ENCODE assay signal across 13 cellular contexts in the genomic region with DNA sequence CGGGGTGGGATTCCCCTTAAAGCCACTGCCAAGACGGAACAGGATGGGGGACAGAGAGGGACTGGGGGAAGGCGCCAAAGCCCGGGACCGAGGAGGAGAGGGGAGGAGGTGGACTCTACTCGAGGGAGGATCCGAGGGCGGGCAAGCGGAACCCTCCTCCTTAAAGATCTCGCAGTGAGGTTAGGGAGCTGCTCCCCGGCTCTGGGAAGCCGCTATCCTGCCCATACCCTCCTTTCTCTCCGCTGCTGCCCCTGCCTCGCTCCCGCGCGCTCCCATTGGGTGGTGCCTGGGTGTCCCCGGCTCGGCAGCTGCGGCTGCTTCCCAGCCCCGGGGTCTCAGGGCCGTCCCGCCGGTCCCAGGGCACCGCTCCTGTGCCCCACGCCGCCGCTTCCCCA. TPM values are rescaled to one million over a fixed set of nuclear protein-coding genes. Genes with fewer than 3 reads are reported as not detected.
A peak's percentile ranks its signal among the peaks of the same experiment; 100 is the strongest.
DNase-seq lines count a peak whose midpoint lies in the region; ATAC-seq, FAIRE-seq and TF ChIP-seq lines count a peak whose summit lies in the region.
"Had no signal": no experiment of that assay in that cellular context is flagged by ENCODE, and none has a peak within 500 bp of the region (broad histone marks: within the 10 kb centered on the region; RNA-seq: fewer than 3 reads in every experiment).

No MANE protein-coding gene starts in this region.

- peaks cover 42% of the 10 kb centered on the region for H3K27me3 ChIP-seq in skeletal muscle satellite cell (ENCODE audit: control insufficient read depth, insufficient read depth, low read length)

- no peak for FAIRE-seq in kidney (lab: Jason Lieb, UNC)
- FAIRE-seq: TTC549 had no signal

- H3K27ac ChIP-seq in kidney (ENCODE audit: low read depth in 2 of 2, low read length in 2 of 2): no peak overlapping the region

- in situ Hi-C loops in GM13977 (cut with MboI; ENCODE audit: low pct_unique_long_range_greater_than_20kb, low sequenced_read_pairs, unreplicated experiment): no loop called here

- H3K9me3 ChIP-seq in kidney (ENCODE audit: control insufficient read depth in 1 of 2, low read length in 2 of 2) (no peaks in the 10 kb centered on the region), skeletal muscle satellite cell (replicated peaks; ENCODE audit: low read length) (no peaks in the 10 kb centered on the region)
- H3K9me3 ChIP-seq: HAP-1 had no signal

- H3K4me3 ChIP-seq in HFF-Myc (replicated peaks; ENCODE audit: low read depth, low read length) (peak overlapping the region; percentile 46), kidney (ENCODE audit: low read length in 2 of 2) (peak overlapping the region in 1 of 2 donors; percentile 44), skeletal muscle satellite cell (ENCODE audit: low read length) (no peak overlapping the region)
- H3K4me3 ChIP-seq: HAP-1 had no signal

- H3K4me2 ChIP-seq in skeletal muscle satellite cell (ENCODE audit: low read length): peak overlapping the region; percentile 20

- H3K4me1 ChIP-seq in kidney (ENCODE audit: control insufficient read depth in 1 of 2, insufficient read depth in 1 of 2, low read depth in 1 of 2, low read length in 2 of 2) (peaks cover 5% of the 10 kb centered on the region in 2 donors), skeletal muscle satellite cell (ENCODE audit: control insufficient read depth, insufficient read depth, low read length) (no peaks in the 10 kb centered on the region)

- H3K9ac ChIP-seq in kidney (ENCODE audit: low read length in 2 of 2) (peak overlapping the region in 1 of 2 donors; percentile 34), skeletal muscle satellite cell (ENCODE audit: low read depth, low read length) (no peak overlapping the region)

- no peak for ATAC-seq in HG03521 (IDR thresholded peaks at IDR 0.05; ENCODE audit: unreplicated experiment)
- ATAC-seq: activated T-cell treated with anti-CD3 and anti-CD28 coated beads, Interleukin-2, amount 50 U/mL, for 72 hours had no signal

- DNase-seq in HFF-Myc (ENCODE audit: extremely low read depth, low read depth) (no peak), cerebellar cortex (ENCODE audit: low spot score) (peak; percentile 69), kidney (peak; percentile 82), GM13977 (ENCODE audit: low spot score) (no peak), DMS114 treated with DMSO at 0.1 percent for 48 hours (lab: John Stamatoyannopoulos, UW; ENCODE audit: unreplicated experiment) (no peak), NCI-H2081 (lab: John Stamatoyannopoulos, UW) (no peak)
- DNase-seq: activated T-cell treated with anti-CD3 and anti-CD28 coated beads, Interleukin-2, amount 50 U/mL, for 72 hours; hypothalamus; NCI-H1105 treated with DMSO at 0.1 percent for 48 hours had no signal

- TF ChIP-seq CTCF in HFF-Myc (IDR thresholded peaks at IDR 0.05; ENCODE audit: low read depth, low read length, missing control alignments) (no peak), kidney (IDR thresholded peaks at IDR 0.05; ENCODE audit: borderline replicate concordance, extremely low read depth, insufficient read depth) (no peak), GM13977 (IDR thresholded peaks at IDR 0.05; ENCODE audit: extremely low read depth, insufficient read depth, missing control alignments) (no peak)

- intact Hi-C loops in kidney (cut with DNase I): no loop called here

- H3K36me3 ChIP-seq in kidney (ENCODE audit: control insufficient read depth in 1 of 2, insufficient read depth in 2 of 2, low read length in 2 of 2) (no peaks in the 10 kb centered on the region), skeletal muscle satellite cell (ENCODE audit: insufficient read depth, low read length) (no peaks in the 10 kb centered on the region)
- H3K36me3 ChIP-seq: HAP-1 had no signal

RNA-seq across cellular contexts. Expression of a gene that starts 16.4 kb away (rescaled TPM):
- total RNA-seq in kidney: 386 TPM
- polyA plus RNA-seq in kidney (ENCODE audit: insufficient read depth, low read depth, low replicate concordance): 245 TPM
- 2.0 and 4.1 TPM in 2 replicates for total RNA-seq in skeletal muscle satellite cell (2012; rRNA removed)

RNA-seq across cellular contexts. Expression of a gene that starts 40.9 kb away (rescaled TPM):
- total RNA-seq in kidney: 417 TPM
- polyA plus RNA-seq in kidney (ENCODE audit: insufficient read depth, low read depth, low replicate concordance): 114 TPM
- total RNA-seq in skeletal muscle satellite cell (2012; rRNA removed): 788 and 899 TPM in 2 replicates

Comparison
In these comparisons a context has a peak if more than half of its experiments do, and no peak if none do; other contexts are left out.
1. DNase-seq: peak in cerebellar cortex (single experiment) and kidney (single experiment); none in HFF-Myc (single experiment), GM13977 (single experiment), DMS114 treated with DMSO at 0.1 percent for 48 hours (single experiment) and NCI-H2081 (0 of 2).